Comparison of ENCODE assay signal across 31 cellular contexts in genomic region chr3:39744746-39745145, GRCh38.
"Had no signal": no experiment of that assay in that cellular context is flagged by ENCODE, and none has a peak within 500 bp of the region (broad histone marks: within the 10 kb centered on the region; RNA-seq: fewer than 3 reads in every experiment).

No MANE protein-coding gene starts in this region.

- DNase-seq: activated B cell treated with CpG ODN at 0.5 μM for 24 hours; activated CD4-positive, alpha-beta memory T cell treated with anti-CD3 and anti-CD28 coated beads, Interleukin-2, amount 10 ng/mL, durations not matched to agents 7 days and 5 days; activated CD4-positive, alpha-beta T cell treated with anti-CD3 and anti-CD28 coated beads for 36 hours; activated CD4-positive, alpha-beta T cell treated with anti-CD3 and anti-CD28 coated beads for 48 hours; activated CD4-positive, alpha-beta T cell treated with anti-CD3 and anti-CD28 coated beads, Interleukin-2, amount 10 ng/mL, durations not matched to agents 7 days and 5 days; activated CD4-positive, alpha-beta T cell treated with anti-CD3 and anti-CD28 coated beads, Interleukin-2, amount 50 U/mL, for 48 hours; activated CD4-positive, CD25-positive, alpha-beta regulatory T cell treated with anti-CD3 and anti-CD28 coated beads, Interleukin-2, amount 50 U/mL, for 72 hours; activated CD8-positive, alpha-beta memory T cell treated with anti-CD3 and anti-CD28 coated beads for 24 hours; activated CD8-positive, alpha-beta memory T cell treated with anti-CD3 and anti-CD28 coated beads, Interleukin-2, amount 10 ng/mL, durations not matched to agents 7 days and 5 days; activated CD8-positive, alpha-beta T cell treated with anti-CD3 and anti-CD28 coated beads, Interleukin-2, amount 10 ng/mL, durations not matched to agents 7 days and 5 days; activated effector memory CD4-positive, alpha-beta T cell treated with anti-CD3 and anti-CD28 coated beads, Interleukin-2, amount 50 U/mL, for 16 hours; activated gamma-delta T cell treated with Interleukin-2 at 50 U/mL for 16 hours; activated naive CD4-positive, alpha-beta T cell; activated naive CD4-positive, alpha-beta T cell treated with anti-CD3 and anti-CD28 coated beads for 36 hours; activated naive CD4-positive, alpha-beta T cell treated with anti-CD3 and anti-CD28 coated beads, Interleukin-2, amount 50 U/mL, for 16 hours; activated naive CD8-positive, alpha-beta T cell treated with anti-CD3 and anti-CD28 coated beads for 36 hours; activated T-cell treated with anti-CD3 and anti-CD28 coated beads for 4 hours; activated T-cell treated with anti-CD3 and anti-CD28 coated beads, Interleukin-2, amount 50 U/mL, for 1 hour; activated T-cell treated with anti-CD3 and anti-CD28 coated beads, Interleukin-2, amount 50 U/mL, for 4 hours; activated T-cell treated with anti-CD3 and anti-CD28 coated beads, Interleukin-2, amount 50 U/mL, for 72 hours; adrenal gland; amniotic stem cell; aorta; body of pancreas; brain microvascular endothelial cell; central memory CD4-positive, alpha-beta T cell; cerebellar nuclear complex; T-helper 1 cell; T-helper 2 cell; T-helper 9 cell had no signal

- H3K9me3 ChIP-seq: adrenal gland, body of pancreas had no signal

- H3K27me3 ChIP-seq: adrenal gland, body of pancreas, brain microvascular endothelial cell, breast epithelium had no signal

- H3K4me3 ChIP-seq: adrenal gland, body of pancreas, breast epithelium had no signal

- H3K36me3 ChIP-seq: adrenal gland, brain microvascular endothelial cell, breast epithelium had no signal

- H3K4me1 ChIP-seq: adrenal gland, breast epithelium had no signal

- H3K27ac ChIP-seq: adrenal gland, body of pancreas, brain microvascular endothelial cell, breast epithelium had no signal
